Comparison of ENCODE assay signal across 8 cellular contexts in the genomic region with DNA sequence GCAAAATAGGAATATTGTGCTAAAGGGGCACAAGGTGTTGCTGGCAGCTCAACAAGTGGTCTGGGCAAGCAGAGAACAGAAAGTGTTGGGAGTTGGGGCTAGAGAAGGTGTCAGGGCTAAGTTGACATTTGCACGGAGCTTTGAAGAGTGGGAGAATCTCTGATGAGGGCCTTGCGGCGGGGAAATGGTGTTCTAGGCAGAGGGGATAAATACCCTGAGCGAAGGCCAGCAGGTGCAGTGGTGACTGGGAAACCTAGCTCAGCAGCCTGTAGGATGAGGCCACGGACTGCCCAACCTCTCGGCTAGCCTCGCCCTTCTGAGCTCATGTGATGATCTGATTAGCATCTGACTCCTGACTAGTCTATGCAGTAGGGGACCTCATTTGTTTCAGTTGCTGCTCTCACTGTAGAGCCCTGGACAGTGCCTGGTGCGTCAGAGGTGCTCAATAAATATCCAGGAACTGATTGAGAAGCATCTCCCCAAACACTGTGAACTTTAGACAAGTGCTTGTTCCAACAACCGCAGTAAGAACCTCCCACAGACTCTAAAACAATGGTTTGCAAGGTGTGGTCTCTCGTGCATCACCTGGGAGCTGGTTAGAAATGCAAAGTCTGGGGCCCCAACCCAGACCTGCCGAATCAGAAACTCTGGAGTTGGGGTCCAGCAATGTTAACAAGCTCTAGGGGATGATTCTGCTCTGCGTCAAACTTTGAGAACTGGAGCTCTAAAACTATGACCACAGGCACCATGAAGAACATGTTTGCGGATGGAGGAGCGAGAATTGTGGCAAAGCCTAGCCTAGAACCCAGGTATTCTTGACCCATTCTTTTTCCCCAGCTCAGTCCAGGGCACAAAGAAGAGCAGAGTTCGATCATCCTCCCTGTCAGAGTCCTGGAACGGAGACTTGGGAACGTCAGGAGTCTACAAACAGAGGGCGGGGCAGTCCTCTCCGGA. TPM values are rescaled to one million over a fixed set of nuclear protein-coding genes. Genes with fewer than 3 reads are reported as not detected.
A peak's percentile ranks its signal among the peaks of the same experiment; 100 is the strongest.
DNase-seq lines count a peak whose midpoint lies in the region; ATAC-seq, FAIRE-seq and TF ChIP-seq lines count a peak whose summit lies in the region.

No MANE protein-coding gene starts in this region.

- no peak overlapping the region for H3K27ac ChIP-seq in neural progenitor cell

- ATAC-seq in HG02588 (IDR thresholded peaks at IDR 0.05; ENCODE audit: unreplicated experiment) (no peak), GM19023 (IDR thresholded peaks at IDR 0.05; ENCODE audit: unreplicated experiment) (no peak)

- no peak overlapping the region for H3K9ac ChIP-seq in neural progenitor cell

- H3K27me3 ChIP-seq in neural progenitor cell, result peaks cover 46% of the 10 kb centered on the region

- H3K4me1 ChIP-seq in neural progenitor cell, result peaks cover 36% of the 10 kb centered on the region

- peak overlapping the region; percentile 74 for H3K4me2 ChIP-seq in neural progenitor cell

- peak overlapping the region; percentile 84 for H3K4me3 Mint-ChIP-seq in neural progenitor cell

- peak overlapping the region; percentile 51 for H2AFZ ChIP-seq in neural progenitor cell (replicated peaks)

- H4K20me1 ChIP-seq in neural progenitor cell (ENCODE audit: low read depth), result peaks cover 21% of the 10 kb centered on the region

- no peaks in the 10 kb centered on the region for H3K9me3 Mint-ChIP-seq in neural progenitor cell

- H3K79me2 ChIP-seq in neural progenitor cell (ENCODE audit: low read depth), result no peaks in the 10 kb centered on the region

- no peak for TF ChIP-seq POLR2A in GM12892 (IDR thresholded peaks at IDR 0.05; ENCODE audit: low read depth, low read length)

- DNase-seq in ELR (ENCODE audit: low read depth) (peak; percentile 42), NCI-H526 (lab: John Stamatoyannopoulos, UW) (peak; percentile 89 to 95), ecto neural progenitor cell (ENCODE audit: low spot score) (peak; percentile 67), neural progenitor cell (ENCODE audit: low spot score) (peak; percentile 72), GM12892 (ENCODE audit: insufficient read length) (no peak)
- no peak for DNase-seq in stimulated activated CD4-positive, alpha-beta T cell treated with anti-CD3 and anti-CD28 coated beads, Interleukin-12 subunit alpha, Interleukin-12 subunit beta, amount 100 ng/mL, for 4 hours

- no peaks in the 10 kb centered on the region for H3K36me3 Mint-ChIP-seq in neural progenitor cell

- H3K4me1 Mint-ChIP-seq in neural progenitor cell, result peaks cover 39% of the 10 kb centered on the region

- peak overlapping the region; percentile 36 for H3K4me3 ChIP-seq in neural progenitor cell

- peak overlapping the region; percentile 18 for H3K27ac Mint-ChIP-seq in neural progenitor cell

- FAIRE-seq in GM12892 (lab: Jason Lieb, UNC), result no peak

- TF ChIP-seq CTCF in neural progenitor cell (IDR thresholded peaks at IDR 0.05), result no peak

- H3K36me3 ChIP-seq in neural progenitor cell, result no peaks in the 10 kb centered on the region

- peaks cover 25% of the 10 kb centered on the region for H3F3A ChIP-seq in neural progenitor cell (ENCODE audit: low read depth)

- H3K27me3 Mint-ChIP-seq in neural progenitor cell (ENCODE audit: insufficient read depth, low read depth), result peaks cover 38% of the 10 kb centered on the region

- no peaks in the 10 kb centered on the region for H3K9me3 ChIP-seq in neural progenitor cell (ENCODE audit: low read depth)

RNA-seq across cellular contexts. Expression of a gene that starts 0.9 kb away (rescaled TPM):
- total RNA-seq in neural progenitor cell (ENCODE audit: low replicate concordance), result 2.1 TPM in 1 of 2 replicates, not detected in the other
- not detected for polyA plus RNA-seq in GM12892 (2012; ENCODE audit: missing spikeins)

Comparison
In these comparisons a context has a peak if more than half of its experiments do, and no peak if none do; other contexts are left out.
1. DNase-seq: peak in ELR (single experiment), NCI-H526 (2 of 2), ecto neural progenitor cell (single experiment) and neural progenitor cell (single experiment); none in stimulated activated CD4-positive, alpha-beta T cell treated with anti-CD3 and anti-CD28 coated beads, Interleukin-12 subunit alpha, Interleukin-12 subunit beta, amount 100 ng/mL, for 4 hours (single experiment) and GM12892 (single experiment).